In genomic region chr7:21946228-21946709, GRCh38 we compare ENCODE assay signal across 8 cellular contexts. TPM values are rescaled to one million over a fixed set of nuclear protein-coding genes. Genes with fewer than 3 reads are reported as not detected.
DNase-seq lines count a peak whose midpoint lies in the region; ATAC-seq and TF ChIP-seq lines count a peak whose summit lies in the region.

No MANE protein-coding gene starts in this region.

- ATAC-seq in T-helper 17 cell (no peak), HG02970 (IDR thresholded peaks at IDR 0.05; ENCODE audit: low FRiP score, unreplicated experiment) (no peak), GM19455 (IDR thresholded peaks at IDR 0.05; ENCODE audit: unreplicated experiment) (no peak)

- peak overlapping the region; percentile 87 for H2AFZ ChIP-seq in hepatocyte

- peak overlapping the region; percentile 88 for H3K4me3 Mint-ChIP-seq in T-helper 17 cell

- TF ChIP-seq CTCF in hepatocyte (IDR thresholded peaks at IDR 0.05; ENCODE audit: poor library complexity) (no peak), spleen (IDR thresholded peaks at IDR 0.05 in 8 of 11, conservative IDR thresholded peaks at IDR 0.05 in 3 of 11) (no peak)

- H3K79me2 ChIP-seq in hepatocyte: no peaks in the 10 kb centered on the region

- peak overlapping the region; percentile 96 for H3K4me2 ChIP-seq in hepatocyte

- H3K4me1 ChIP-seq in hepatocyte (ENCODE audit: insufficient read depth): peaks cover 11% of the 10 kb centered on the region
- peaks cover 0 to 78% (median 61%) of the 10 kb centered on the region in 6 donors for H3K4me1 ChIP-seq in spleen

- H4K20me1 ChIP-seq in hepatocyte (ENCODE audit: insufficient read depth, poor library complexity, severe bottlenecking): no peaks in the 10 kb centered on the region

- DNase-seq in NCI-H345 treated with DMSO at 0.1 percent for 48 hours (lab: John Stamatoyannopoulos, UW; ENCODE audit: unreplicated experiment) (peak; percentile 53), NCI-H345 (lab: John Stamatoyannopoulos, UW) (no peak), T-helper 17 cell (no peak), hepatocyte (ENCODE audit: low spot score) (no peak), spleen (no peak)
- no peak for DNase-seq in activated CD4-positive, alpha-beta T cell treated with anti-CD3 and anti-CD28 coated beads, Interleukin-2, amount 50 U/mL, for 48 hours

- no peak overlapping the region for H3K27ac Mint-ChIP-seq in T-helper 17 cell

- 30% methylated on average over 7 of the region's 7 CpGs for WGBS in hepatocyte (ENCODE audit: low lambda C conversion rate, missing lambda C conversion rate)
- 35 to 54% (median 37%) methylated on average over 4 to 7 of the region's 7 CpGs for WGBS in spleen, 5 donors

- no peak for TF ChIP-seq POLR2A in spleen (IDR thresholded peaks at IDR 0.05)

- H3K27me3 ChIP-seq in hepatocyte (peaks cover 32% of the 10 kb centered on the region), spleen (replicated peaks in 1 of 7) (peaks cover 0 to 30% (median 9%) of the 10 kb centered on the region in 7 donors)

- H3K9me2 ChIP-seq in hepatocyte (replicated peaks; ENCODE audit: insufficient read depth): no peaks in the 10 kb centered on the region

- no peaks in the 10 kb centered on the region for H3K36me3 Mint-ChIP-seq in T-helper 17 cell (ENCODE audit: low read depth)

- H3K27me3 Mint-ChIP-seq in T-helper 17 cell: peaks cover 30% of the 10 kb centered on the region

- H3K36me3 ChIP-seq in hepatocyte (replicated peaks; ENCODE audit: insufficient read depth, low read depth): no peaks in the 10 kb centered on the region
- H3K36me3 ChIP-seq in spleen: no peaks in the 10 kb centered on the region

- H3K4me1 Mint-ChIP-seq in T-helper 17 cell: peaks cover 15% of the 10 kb centered on the region

- intact Hi-C loops in spleen (cut with DNase I; ENCODE audit: low total_unique reads): no loop called here

- H3K27ac ChIP-seq in hepatocyte (no peak overlapping the region), spleen (peak overlapping the region; percentile 58 to 91 (median 84))

- H3K4me3 ChIP-seq in hepatocyte: no peak overlapping the region
- H3K4me3 ChIP-seq in spleen: peak overlapping the region; percentile 36 to 84 (median 68)

- no peaks in the 10 kb centered on the region for H3K9me3 ChIP-seq in T-helper 17 cell (ENCODE audit: control insufficient read depth, low read length, poor library complexity, severe bottlenecking)
- H3K9me3 ChIP-seq in hepatocyte (ENCODE audit: low read depth): no peaks in the 10 kb centered on the region
- H3K9me3 ChIP-seq in spleen: no peaks in the 10 kb centered on the region

RNA-seq across cellular contexts. Expression of gene CDCA7L, which starts 0.6 kb away (rescaled TPM):
- total RNA-seq in T-helper 17 cell (1 to 10 TPM; 5.9 to 6.0 TPM), hepatocyte (13.0 and 17.1 TPM in 2 replicates), spleen (10 to 100 TPM; 26.6 to 34.9 (median 31.1) TPM)
- polyA plus RNA-seq in hepatocyte (4.5 and 8.1 TPM in 2 replicates), spleen (10 to 100 TPM; 15.4 to 38.6 (median 19.5) TPM)
